Comparison of ENCODE assay signal across 11 cellular contexts in the genomic region with DNA sequence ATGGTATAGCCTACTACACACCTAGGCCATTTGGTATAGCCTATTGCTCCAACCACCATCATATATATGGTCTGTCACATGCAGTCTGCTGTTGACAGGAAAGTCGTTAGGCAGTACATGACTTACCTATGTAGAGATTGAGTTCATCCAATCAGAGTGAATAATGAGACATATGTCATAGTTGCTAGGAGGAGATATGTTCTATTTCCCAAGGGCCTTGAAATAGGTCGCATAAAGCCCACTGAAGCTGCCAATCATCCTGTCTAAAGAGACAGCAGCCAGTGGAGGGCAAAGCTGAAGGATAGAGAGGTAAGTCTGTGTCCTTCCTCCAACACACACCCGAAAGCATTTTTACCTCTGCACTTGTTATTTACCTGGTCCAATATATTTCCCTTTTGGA.
A peak's percentile ranks its signal among the peaks of the same experiment; 100 is the strongest.
DNase-seq lines count a peak whose midpoint lies in the region; ATAC-seq, FAIRE-seq and TF ChIP-seq lines count a peak whose summit lies in the region.
"Had no signal": no experiment of that assay in that cellular context is flagged by ENCODE, and none has a peak within 500 bp of the region (broad histone marks: within the 10 kb centered on the region; RNA-seq: fewer than 3 reads in every experiment).

No MANE protein-coding gene starts in this region.

- H3K9me1 ChIP-seq in endothelial cell of umbilical vein (replicated peaks; ENCODE audit: control insufficient read depth, extremely low read depth, insufficient read depth, low read length): no peaks in the 10 kb centered on the region

- dilution Hi-C loops in endothelial cell of umbilical vein (cut with MboI; ENCODE audit: extremely low pct_ligation_motif_present, low sequenced_read_pairs): no loop called here

- no peak overlapping the region for H3K9ac ChIP-seq in endothelial cell of umbilical vein (replicated peaks; ENCODE audit: extremely low read depth, insufficient read depth, low read length)

- H3K36me3 ChIP-seq in H7 (replicated peaks; ENCODE audit: control insufficient read depth, insufficient read depth, low read length) (no peaks in the 10 kb centered on the region), endothelial cell of umbilical vein (ENCODE audit: control insufficient read depth in 2 of 2, extremely low read depth in 1 of 2, insufficient read depth in 2 of 2, low read length in 2 of 2) (no peaks in the 10 kb centered on the region)
- H3K36me3 ChIP-seq: lower lobe of right lung, transverse colon had no signal

- H3K27me3 Mint-ChIP-seq in activated naive CD8-positive, alpha-beta T cell treated with anti-CD3 and anti-CD28 coated beads for 36 hours: no peaks in the 10 kb centered on the region

- H2AFZ ChIP-seq in endothelial cell of umbilical vein (ENCODE audit: low read depth, low read length): no peak overlapping the region

- no peaks in the 10 kb centered on the region for H3K4me1 Mint-ChIP-seq in activated naive CD8-positive, alpha-beta T cell treated with anti-CD3 and anti-CD28 coated beads for 36 hours

- POLR2A ChIA-PET in endothelial cell of umbilical vein (lab: Charles Lee): no interaction called here

- in situ Hi-C loops in GM13977 (cut with MboI; ENCODE audit: low pct_unique_long_range_greater_than_20kb, low sequenced_read_pairs, unreplicated experiment): no loop called here

- ATAC-seq in GM21515 (IDR thresholded peaks at IDR 0.05; ENCODE audit: unreplicated experiment) (no peak), GM21423 (IDR thresholded peaks at IDR 0.05; ENCODE audit: unreplicated experiment) (no peak)

- no peaks in the 10 kb centered on the region for H3K36me3 Mint-ChIP-seq in activated naive CD8-positive, alpha-beta T cell treated with anti-CD3 and anti-CD28 coated beads for 36 hours

- TF ChIP-seq CTCF in GM13977 (IDR thresholded peaks at IDR 0.05; ENCODE audit: extremely low read depth, insufficient read depth, missing control alignments) (no peak), endothelial cell of umbilical vein (IDR thresholded peaks at IDR 0.05; ENCODE audit: extremely low read depth in 1 of 2, insufficient read depth in 1 of 2, low read depth in 1 of 2, low read length in 2 of 2) (no peak)

- no peaks in the 10 kb centered on the region for H3K27me3 ChIP-seq in H7 (ENCODE audit: control insufficient read depth, insufficient read depth, low read length)
- no peaks in the 10 kb centered on the region for H3K27me3 ChIP-seq in endothelial cell of umbilical vein (ENCODE audit: control insufficient read depth in 2 of 2, insufficient read depth in 2 of 2, low read length in 2 of 2)
- H3K27me3 ChIP-seq: transverse colon had no signal

- intact Hi-C loops in endothelial cell of umbilical vein (cut with micrococcal nuclease): no loop called here

- no peak overlapping the region for H3K27ac Mint-ChIP-seq in activated naive CD8-positive, alpha-beta T cell treated with anti-CD3 and anti-CD28 coated beads for 36 hours

- H3K79me2 ChIP-seq in endothelial cell of umbilical vein (ENCODE audit: control insufficient read depth, insufficient read depth, low read length): no peaks in the 10 kb centered on the region

- BruUV-seq in endothelial cell of umbilical vein (replicated peaks; lab: Mats Ljungman, UMichigan): no TSS peak

- H3K4me3 ChIP-seq in H7 (ENCODE audit: insufficient read depth, low read depth, low read length) (no peak overlapping the region), endothelial cell of umbilical vein (replicated peaks in 1 of 3; ENCODE audit: insufficient read depth in 1 of 3, low read depth in 1 of 3, low read length in 3 of 3) (no peak overlapping the region)
- H3K4me3 ChIP-seq: lower lobe of right lung, transverse colon had no signal

- FAIRE-seq in endothelial cell of umbilical vein (lab: Jason Lieb, UNC): no peak

- DNase-seq in GM13977 (ENCODE audit: low spot score): peak; percentile 9
- DNase-seq in H7: peak; percentile 25
- peak; percentile 9 for DNase-seq in NCI-H1436 treated with DMSO at 0.1 percent for 48 hours (lab: John Stamatoyannopoulos, UW)
- DNase-seq in endothelial cell of umbilical vein (ENCODE audit: low read depth, low spot score): peak; percentile 40
- DNase-seq in hypothalamus (lab: John Stamatoyannopoulos, UW): no peak
- DNase-seq in activated naive CD8-positive, alpha-beta T cell treated with anti-CD3 and anti-CD28 coated beads for 36 hours: no peak
- DNase-seq: effector CD4-positive, alpha-beta T cell; lower lobe of right lung; transverse colon had no signal

- no peaks in the 10 kb centered on the region for H4K20me1 ChIP-seq in endothelial cell of umbilical vein (replicated peaks; ENCODE audit: control insufficient read depth, extremely low read depth, insufficient read depth, low read length)

- H3K4me1 ChIP-seq in endothelial cell of umbilical vein (ENCODE audit: control insufficient read depth, extremely low read depth, insufficient read depth, low read length): no peaks in the 10 kb centered on the region
- H3K4me1 ChIP-seq: lower lobe of right lung, transverse colon had no signal

- peaks cover 3% of the 10 kb centered on the region for H3K9me3 Mint-ChIP-seq in activated naive CD8-positive, alpha-beta T cell treated with anti-CD3 and anti-CD28 coated beads for 36 hours

- H3K9me3 ChIP-seq in endothelial cell of umbilical vein (replicated peaks; ENCODE audit: control insufficient read depth, insufficient read depth, low read length): no peaks in the 10 kb centered on the region
- H3K9me3 ChIP-seq: transverse colon had no signal

- no peak overlapping the region for H3K4me3 Mint-ChIP-seq in activated naive CD8-positive, alpha-beta T cell treated with anti-CD3 and anti-CD28 coated beads for 36 hours

- TF ChIP-seq POLR2A in endothelial cell of umbilical vein (IDR thresholded peaks at IDR 0.05; ENCODE audit: low read depth, low read length): no peak

- CTCF ChIA-PET in endothelial cell of umbilical vein (lab: Charles Lee): no interaction called here

- H3K4me2 ChIP-seq in endothelial cell of umbilical vein (ENCODE audit: insufficient read depth, low read length): no peak overlapping the region

- no peak overlapping the region for H3K27ac ChIP-seq in endothelial cell of umbilical vein (ENCODE audit: insufficient read depth, low read depth, low read length)
- H3K27ac ChIP-seq: lower lobe of right lung, transverse colon had no signal

TF ChIP-seq in endothelial cell of umbilical vein, 7 proteins besides CTCF, POLR2A, EP300 and RAD21:
- no peak for TF ChIP-seq EZH2 (IDR thresholded peaks at IDR 0.05; ENCODE audit: borderline replicate concordance, low read depth, low read length, severe bottlenecking)
- TF ChIP-seq JUN (IDR thresholded peaks at IDR 0.05; ENCODE audit: borderline replicate concordance, insufficient read depth, insufficient read length, low read depth): no peak
- TF ChIP-seq, protein P1, sequence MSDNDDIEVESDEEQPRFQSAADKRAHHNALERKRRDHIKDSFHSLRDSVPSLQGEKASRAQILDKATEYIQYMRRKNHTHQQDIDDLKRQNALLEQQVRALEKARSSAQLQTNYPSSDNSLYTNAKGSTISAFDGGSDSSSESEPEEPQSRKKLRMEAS (IDR thresholded peaks at IDR 0.05; ENCODE audit: insufficient read depth, insufficient read length): no peak
- no peak for TF ChIP-seq POLR2AphosphoS5 (IDR thresholded peaks at IDR 0.05; ENCODE audit: insufficient read depth, low read depth, low read length)
- no peak for TF ChIP-seq MYC (IDR thresholded peaks at IDR 0.05; ENCODE audit: low read depth, low read length)
- no peak for TF ChIP-seq GATA2 (IDR thresholded peaks at IDR 0.05; ENCODE audit: insufficient read depth, insufficient read length, low read depth, low read length)
- no peak for TF ChIP-seq FOS (IDR thresholded peaks at IDR 0.05; ENCODE audit: borderline replicate concordance, insufficient read depth, low read length)
TF ChIP-seq in endothelial cell of umbilical vein: peak in this region for 0.

Comparison
In these comparisons a context has a peak if more than half of its experiments do, and no peak if none do; other contexts are left out.
1. DNase-seq: peak in GM13977 (single experiment), H7 (single experiment), NCI-H1436 treated with DMSO at 0.1 percent for 48 hours (single experiment) and endothelial cell of umbilical vein (single experiment); none in hypothalamus (0 of 51) and activated naive CD8-positive, alpha-beta T cell treated with anti-CD3 and anti-CD28 coated beads for 36 hours (single experiment).